In genomic region chr14:36356862-36357261, GRCh38 we compare ENCODE assay signal across 24 cellular contexts. TPM values are rescaled to one million over a fixed set of nuclear protein-coding genes. Genes with fewer than 3 reads are reported as not detected.
DNase-seq lines count a peak whose midpoint lies in the region; ATAC-seq, FAIRE-seq and TF ChIP-seq lines count a peak whose summit lies in the region.
"Had no signal": no experiment of that assay in that cellular context is flagged by ENCODE, and none has a peak within 500 bp of the region (broad histone marks: within the 10 kb centered on the region; RNA-seq: fewer than 3 reads in every experiment).

No MANE protein-coding gene starts in this region.

- peaks cover 12% of the 10 kb centered on the region for H3K9me3 ChIP-seq in HepG2 (ENCODE audit: low read length)
- H3K9me3 ChIP-seq in right lobe of liver = no peaks in the 10 kb centered on the region
- peaks cover 25% of the 10 kb centered on the region for H3K9me3 ChIP-seq in endodermal cell (ENCODE audit: control insufficient read depth, low read length)

- no peak for TF ChIP-seq RAD21 in HepG2 (CRISPR knock-in tag; IDR thresholded peaks at IDR 0.05)

- CTCF ChIA-PET in HepG2 (lab: Yijun Ruan, JAX; ENCODE audit: low intra/inter-chr PET ratio, low total read pairs) = no interaction called here

- in situ Hi-C loops in HepG2 (cut with HindIII; ENCODE audit: extremely low pct_ligation_motif_present, low pct_unique_long_range_greater_than_20kb) = no loop called here

- TF ChIP-seq EP300 in HepG2 (IDR thresholded peaks at IDR 0.05; ENCODE audit: low read depth in 2 of 2, low read length in 2 of 2) (no peak), HepG2 (CRISPR knock-in tag; IDR thresholded peaks at IDR 0.05; ENCODE audit: borderline replicate concordance) (no peak)

- no peaks in the 10 kb centered on the region for H3K79me2 ChIP-seq in HepG2 (ENCODE audit: insufficient read depth, low read length)

- peaks cover 3% of the 10 kb centered on the region for H3K4me1 Mint-ChIP-seq in endodermal cell
- H3K4me1 Mint-ChIP-seq: B cell; CD4-positive, CD25-positive, alpha-beta regulatory T cell had no signal

- intact Hi-C loops in HepG2 (cut with micrococcal nuclease; ENCODE audit: unreplicated experiment) (no loop called here), right lobe of liver (cut with DNase I) (no loop called here)

- H2AFZ ChIP-seq in HepG2 (ENCODE audit: low read length) = no peak overlapping the region
- H2AFZ ChIP-seq: GM23248 had no signal

- H3K4me3 ChIP-seq in HepG2 (replicated peaks in 1 of 3; ENCODE audit: insufficient read depth in 1 of 3, low read depth in 2 of 3, low read length in 3 of 3) (no peak overlapping the region), right lobe of liver (no peak overlapping the region), endodermal cell (ENCODE audit: low read length) (peak overlapping the region; percentile 3)
- H3K4me3 ChIP-seq: BLaER1, GM23248 had no signal

- ATAC-seq in HepG2 = no peak
- no peak for ATAC-seq in right lobe of liver
- ATAC-seq: CD8-positive, alpha-beta T cell had no signal

- H3K27ac ChIP-seq in HepG2 (ENCODE audit: extremely low read length, insufficient read depth, low read length) (no peak overlapping the region), right lobe of liver (no peak overlapping the region), endodermal cell (ENCODE audit: low read depth, low read length) (no peak overlapping the region)
- H3K27ac ChIP-seq: 22Rv1, BLaER1, C4-2B, GM23248 had no signal

- H3K4me1 ChIP-seq in HepG2 (ENCODE audit: insufficient read depth, low read length) (no peaks in the 10 kb centered on the region), right lobe of liver (no peaks in the 10 kb centered on the region), endodermal cell (ENCODE audit: control insufficient read depth, insufficient read depth, low read length) (no peaks in the 10 kb centered on the region)
- H3K4me1 ChIP-seq: BLaER1, Caco-2 had no signal

- H3K9ac ChIP-seq in HepG2 (ENCODE audit: insufficient read depth, low read depth, low read length) (no peak overlapping the region), endodermal cell (ENCODE audit: extremely low read depth, low read length, poor library complexity, severe bottlenecking) (no peak overlapping the region)
- H3K9ac ChIP-seq: BLaER1, GM23248 had no signal

- no peaks in the 10 kb centered on the region; a peak in 1 of 5 replicates for H3K27me3 ChIP-seq in HepG2 (ENCODE audit: control insufficient read depth in 1 of 2, insufficient read depth in 2 of 2, low read length in 2 of 2)
- H3K27me3 ChIP-seq in right lobe of liver = no peaks in the 10 kb centered on the region
- no peaks in the 10 kb centered on the region for H3K27me3 ChIP-seq in endodermal cell (ENCODE audit: control insufficient read depth, insufficient read depth, low read length, poor library complexity, severe bottlenecking)
- H3K27me3 ChIP-seq: BLaER1 had no signal

- TF ChIP-seq CTCF in HepG2 (CRISPR knock-in tag; IDR thresholded peaks at IDR 0.05) (no peak), right lobe of liver (IDR thresholded peaks at IDR 0.05) (no peak), endodermal cell (conservative IDR thresholded peaks at IDR 0.05) (no peak)

- no peak overlapping the region for H3K4me3 Mint-ChIP-seq in endodermal cell
- H3K4me3 Mint-ChIP-seq: B cell; CD4-positive, CD25-positive, alpha-beta regulatory T cell; CD8-positive, alpha-beta T cell had no signal

- H3K27me3 Mint-ChIP-seq in endodermal cell (ENCODE audit: insufficient read depth) = no peaks in the 10 kb centered on the region

- H3K36me3 ChIP-seq in HepG2 (replicated peaks in 1 of 2; ENCODE audit: control insufficient read depth in 1 of 2, insufficient read depth in 2 of 2, low read length in 2 of 2) (no peaks in the 10 kb centered on the region), right lobe of liver (no peaks in the 10 kb centered on the region), endodermal cell (ENCODE audit: control insufficient read depth, insufficient read depth, low read length) (no peaks in the 10 kb centered on the region)
- H3K36me3 ChIP-seq: BLaER1 had no signal

- H3K9me3 Mint-ChIP-seq in endodermal cell = peaks cover 26% of the 10 kb centered on the region

- POLR2A ChIA-PET in HepG2 (lab: Yijun Ruan, JAX) = no interaction called here

- no peak for TF ChIP-seq POLR2A in HepG2 (IDR thresholded peaks at IDR 0.05; ENCODE audit: insufficient read depth in 1 of 2, low read depth in 2 of 2, low read length in 2 of 2)
- no peak for TF ChIP-seq POLR2A in right lobe of liver (IDR thresholded peaks at IDR 0.05)

- 4% methylated on average over 1 of the region's 1 CpG for WGBS in HepG2 (ENCODE audit: low lambda C conversion rate)
- WGBS in right lobe of liver (ENCODE audit: insufficient coverage, low coverage, low lambda C conversion rate, missing lambda C conversion rate) = 10% methylated on average over 1 of the region's 1 CpG
- 82% methylated on average over 1 of the region's 1 CpG; no CpG with 5 or more reads in 1 of the 2 experiments for WGBS in endodermal cell (ENCODE audit: insufficient coverage in 1 of 2, insufficient read length in 1 of 2), 2 experiments

- no peak overlapping the region for H3K4me2 ChIP-seq in HepG2 (ENCODE audit: low read depth, low read length)
- H3K4me2 ChIP-seq: BLaER1 had no signal

- peak; percentile 6 for DNase-seq in DMS53 (lab: John Stamatoyannopoulos, UW)
- DNase-seq in DMS53 treated with DMSO at 0.1 percent for 48 hours (lab: John Stamatoyannopoulos, UW; ENCODE audit: unreplicated experiment) = no peak
- DNase-seq in HepG2 (ENCODE audit: low spot score) = no peak
- DNase-seq in right lobe of liver = no peak
- DNase-seq in endodermal cell = no peak
- DNase-seq in D341Med (ENCODE audit: low spot score) = no peak
- DNase-seq: Caco-2; CD4-positive, CD25-positive, alpha-beta regulatory T cell; CD8-positive, alpha-beta T cell; DMS 273 treated with DMSO at 0.1 percent for 48 hours; DND-41; GM23248; H7; HCEC 1CT had no signal

- H3K36me3 Mint-ChIP-seq in endodermal cell (ENCODE audit: low read depth) = no peaks in the 10 kb centered on the region
- H3K36me3 Mint-ChIP-seq: CD4-positive, CD25-positive, alpha-beta regulatory T cell; CD8-positive, alpha-beta T cell had no signal

- FAIRE-seq in HepG2 (lab: Jason Lieb, UNC) = no peak
- FAIRE-seq: A204.1, D721Med, G401.6, GM12892, GM19239, H1 had no signal

- no TSS peak for BruUV-seq in HepG2 (replicated peaks; lab: Mats Ljungman, UMichigan)

- no peaks in the 10 kb centered on the region for H4K20me1 ChIP-seq in HepG2 (ENCODE audit: insufficient read depth, low read length)
- H4K20me1 ChIP-seq: BLaER1 had no signal

- no peak overlapping the region for H3K27ac Mint-ChIP-seq in endodermal cell
- H3K27ac Mint-ChIP-seq: B cell; CD4-positive, CD25-positive, alpha-beta regulatory T cell; CD8-positive, alpha-beta T cell had no signal

TF ChIP-seq in HepG2, 621 proteins besides CTCF, POLR2A, EP300 and RAD21 (continues in another document):
- TF ChIP-seq KAT7 (CRISPR knock-in tag; IDR thresholded peaks at IDR 0.05; ENCODE audit: borderline replicate concordance) (no peak), ZNF317 (CRISPR knock-in tag; IDR thresholded peaks at IDR 0.05) (peak; percentile 95), ZBTB2 (CRISPR knock-in tag; IDR thresholded peaks at IDR 0.05; ENCODE audit: low read depth) (no peak)

RNA-seq across cellular contexts. Expression of gene MBIP, which starts 36.4 kb away (rescaled TPM):
- 48.6 and 57.3 TPM in 2 replicates for total RNA-seq in HepG2 (2016; rRNA removed; fragmentation: Illumina TruSeq; extraction: Trizol)
- total RNA-seq in HepG2 (2016; cell fraction: cytosol; rRNA removed; fragmentation: Illumina TruSeq; extraction: Trizol; ENCODE audit: low read depth) = 19.5 and 21.3 TPM in 2 replicates
- 49.5 and 61.7 TPM in 2 replicates for total RNA-seq in HepG2 (2016; cell fraction: insoluble cytoplasmic fraction; rRNA removed; fragmentation: Illumina TruSeq; extraction: Trizol)
- 30.4 and 34.4 TPM in 2 replicates for total RNA-seq in HepG2 (2016; cell fraction: membrane; rRNA removed; fragmentation: Illumina TruSeq; extraction: Trizol)
- 106 and 109 TPM in 2 replicates for total RNA-seq in HepG2 (2016; cell fraction: nucleus; rRNA removed; fragmentation: Illumina TruSeq; extraction: Trizol)
- polyA plus RNA-seq in HepG2 (2011; rRNA removed) = 39.3 and 48.1 TPM in 2 replicates
- 18.8 and 25.7 TPM in 2 replicates for polyA plus RNA-seq in HepG2 (2011; cell fraction: cytosol; rRNA removed)
- polyA plus RNA-seq in HepG2 (2011; cell fraction: nucleus; rRNA removed) = 40.5 and 42.5 TPM in 2 replicates
- 36.2 and 44.2 TPM in 2 replicates for polyA plus RNA-seq in HepG2 (2012)
- polyA plus RNA-seq in HepG2 (2016; cell fraction: cytosol; fragmentation: Illumina TruSeq; extraction: Trizol; ENCODE audit: low read depth) = 9.9 and 10.0 TPM in 2 replicates
- 91.0 and 102 TPM in 2 replicates for polyA plus RNA-seq in HepG2 (2016; cell fraction: insoluble cytoplasmic fraction; fragmentation: Illumina TruSeq; extraction: Trizol; ENCODE audit: low read depth)
- polyA plus RNA-seq in HepG2 (2016; cell fraction: membrane; fragmentation: Illumina TruSeq; extraction: Trizol; ENCODE audit: low read depth) = 17.2 and 18.0 TPM in 2 replicates
- 100 and 101 TPM in 2 replicates for polyA plus RNA-seq in HepG2 (2016; cell fraction: nucleus; fragmentation: Illumina TruSeq; extraction: Trizol; ENCODE audit: insufficient read depth, low read depth)
- polyA minus RNA-seq in HepG2 (2011; rRNA and poly(A)+ RNA removed; ENCODE audit: low replicate concordance) = 13.3 and 28.8 TPM in 2 replicates
- 28.0 and 30.0 TPM in 2 replicates for polyA minus RNA-seq in HepG2 (2011; cell fraction: cytosol; rRNA and poly(A)+ RNA removed)
- 191 and 205 TPM in 2 replicates for polyA minus RNA-seq in HepG2 (2011; cell fraction: nucleus; rRNA and poly(A)+ RNA removed)
- total RNA-seq in right lobe of liver = 10 to 100 TPM in 4 of 6 experiments, 1 to 10 TPM in 2; 8.2 to 13.4 (median 10.3) TPM
- total RNA-seq in endodermal cell = 10 to 100 TPM; 35.5 TPM
- polyA plus RNA-seq in endodermal cell (2013, experiment 1 of 2) = 37.7 TPM
- 37.7 TPM for polyA plus RNA-seq in endodermal cell (2013, experiment 2 of 2)
